16 cellular contexts compared by ENCODE assay signal in the genomic region with DNA sequence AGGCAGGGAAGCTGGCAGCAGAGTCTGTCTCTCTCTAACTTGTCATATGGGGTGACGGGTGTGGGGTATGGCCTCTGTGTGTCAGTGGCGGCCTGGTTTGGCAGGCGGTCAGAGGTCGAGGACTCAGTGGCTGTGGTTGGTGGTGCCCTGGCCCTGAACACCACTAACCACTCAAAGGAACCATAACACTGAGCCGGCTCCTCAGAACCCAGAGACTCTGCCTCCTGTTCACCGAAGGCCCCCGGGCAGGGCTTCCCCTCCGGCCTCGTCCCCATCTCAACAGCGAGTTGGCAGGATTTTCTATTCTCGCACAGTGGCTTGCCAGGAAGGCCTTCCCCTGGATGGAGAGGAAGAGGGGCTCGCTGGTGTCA. TPM values are rescaled to one million over a fixed set of nuclear protein-coding genes. Genes with fewer than 3 reads are reported as not detected.
DNase-seq lines count a peak whose midpoint lies in the region; ATAC-seq and TF ChIP-seq lines count a peak whose summit lies in the region.
"Had no signal": no experiment of that assay in that cellular context is flagged by ENCODE, and none has a peak within 500 bp of the region (broad histone marks: within the 10 kb centered on the region; RNA-seq: fewer than 3 reads in every experiment).

No MANE protein-coding gene starts in this region.

- DNase-seq in activated T-cell treated with anti-CD3 and anti-CD28 coated beads, Interleukin-2, amount 50 U/mL, for 4 hours = no peak
- no peak for DNase-seq in activated T-cell treated with anti-CD3 and anti-CD28 coated beads, Interleukin-2, amount 50 U/mL, for 1 hour
- DNase-seq in T-helper 17 cell (no peak), stomach (no peak), NCI-H1092 treated with DMSO at 0.1 percent for 48 hours (lab: John Stamatoyannopoulos, UW) (no peak), putamen (ENCODE audit: low spot score) (no peak)
- DNase-seq: caudate nucleus, kidney glomerular epithelial cell, NCI-H2081, occipital lobe, PC-3, T-helper 9 cell had no signal

- peak overlapping the region in 3 of 4 donors; percentile 28 to 76 (median 54) for H3K27ac ChIP-seq in gastroesophageal sphincter
- H3K27ac ChIP-seq in stomach = peak overlapping the region in 4 of 5 donors; percentile 61 to 79 (median 66)

- H3K4me1 Mint-ChIP-seq in activated T-cell treated with anti-CD3 and anti-CD28 coated beads, Interleukin-2, amount 50 U/mL, for 4 hours (ENCODE audit: low read depth) = peaks cover 50% of the 10 kb centered on the region
- H3K4me1 Mint-ChIP-seq in T-helper 17 cell = peaks cover 31% of the 10 kb centered on the region

- TF ChIP-seq POLR2A in gastroesophageal sphincter (IDR thresholded peaks at IDR 0.05) = no peak
- TF ChIP-seq POLR2A in stomach (IDR thresholded peaks at IDR 0.05) = no peak

- TF ChIP-seq CTCF in gastroesophageal sphincter (IDR thresholded peaks at IDR 0.05) (no peak), stomach (IDR thresholded peaks at IDR 0.05) (no peak)

- peak overlapping the region in 1 of 2 donors; percentile 32 for H3K4me3 ChIP-seq in gastroesophageal sphincter
- H3K4me3 ChIP-seq in stomach = peak overlapping the region; percentile 11 to 33 (median 28)

- H3K9me3 Mint-ChIP-seq in activated T-cell treated with anti-CD3 and anti-CD28 coated beads, Interleukin-2, amount 50 U/mL, for 4 hours = no peaks in the 10 kb centered on the region

- H3K27me3 Mint-ChIP-seq in activated T-cell treated with anti-CD3 and anti-CD28 coated beads, Interleukin-2, amount 50 U/mL, for 4 hours (ENCODE audit: low read depth) = no peaks in the 10 kb centered on the region
- H3K27me3 Mint-ChIP-seq in T-helper 17 cell = no peaks in the 10 kb centered on the region

- no peaks in the 10 kb centered on the region for H3K27me3 ChIP-seq in gastroesophageal sphincter
- no peaks in the 10 kb centered on the region for H3K27me3 ChIP-seq in stomach

- H3K36me3 ChIP-seq in gastroesophageal sphincter = no peaks in the 10 kb centered on the region
- no peaks in the 10 kb centered on the region for H3K36me3 ChIP-seq in stomach

- TF ChIP-seq EP300 in gastroesophageal sphincter (IDR thresholded peaks at IDR 0.05) = no peak
- no peak for TF ChIP-seq EP300 in stomach (IDR thresholded peaks at IDR 0.05)

- intact Hi-C loops in stomach (cut with DNase I; ENCODE audit: low total_unique reads) = no loop called here

- H3K4me3 Mint-ChIP-seq in activated T-cell treated with anti-CD3 and anti-CD28 coated beads, Interleukin-2, amount 50 U/mL, for 4 hours = peak overlapping the region; percentile 61
- peak overlapping the region; percentile 60 for H3K4me3 Mint-ChIP-seq in T-helper 17 cell

- no peak for ATAC-seq in activated T-cell treated with anti-CD3 and anti-CD28 coated beads, Interleukin-2, amount 50 U/mL, for 4 hours
- ATAC-seq in T-helper 17 cell (no peak), gastroesophageal sphincter (no peak), GM19035 (IDR thresholded peaks at IDR 0.05; ENCODE audit: unreplicated experiment) (no peak)
- ATAC-seq: PC-3 had no signal

- H3K36me3 Mint-ChIP-seq in activated T-cell treated with anti-CD3 and anti-CD28 coated beads, Interleukin-2, amount 50 U/mL, for 4 hours (ENCODE audit: insufficient read depth) = no peaks in the 10 kb centered on the region
- H3K36me3 Mint-ChIP-seq in T-helper 17 cell (ENCODE audit: low read depth) = no peaks in the 10 kb centered on the region

- H3K4me1 ChIP-seq in gastroesophageal sphincter (peaks cover 0 to 46% (median 7%) of the 10 kb centered on the region in 3 donors), stomach (peaks cover 21 to 58% (median 34%) of the 10 kb centered on the region in 4 donors)

- H3K9me3 ChIP-seq in T-helper 17 cell (ENCODE audit: control insufficient read depth, low read length, poor library complexity, severe bottlenecking) = no peaks in the 10 kb centered on the region
- H3K9me3 ChIP-seq in gastroesophageal sphincter = no peaks in the 10 kb centered on the region
- H3K9me3 ChIP-seq in stomach = no peaks in the 10 kb centered on the region

- peak overlapping the region; percentile 21 for H3K27ac Mint-ChIP-seq in T-helper 17 cell

- 80% methylated on average over 2 of the region's 12 CpGs; no CpG with 5 or more reads in 1 of the 2 donors for WGBS in gastroesophageal sphincter (ENCODE audit: low coverage in 1 of 2), 2 donors
- 70 to 81% (median 73%) methylated on average over 12 of the region's 12 CpGs; no CpG with 5 or more reads in 1 of the 5 donors for WGBS in stomach, 5 donors

RNA-seq across cellular contexts. Expression of gene P2RX1, which starts 0.6 kb away (rescaled TPM):
- total RNA-seq in activated T-cell treated with anti-CD3 and anti-CD28 coated beads, Interleukin-2, amount 50 U/mL, for 4 hours = under 1 TPM; 0.13 to 0.52 (median 0.21) TPM
- total RNA-seq in T-helper 17 cell = 10 to 100 TPM in 1 of 2 donors, 1 to 10 TPM in 1; 4.2 to 15.0 TPM
- total RNA-seq in gastroesophageal sphincter = 10 to 100 TPM in 1 of 4 donors, 1 to 10 TPM in 3; 1.6 to 11.6 (median 3.2) TPM
- total RNA-seq in stomach = 10 to 100 TPM in 1 of 5 donors, 1 to 10 TPM in 4; 2.4 to 13.4 (median 6.7) TPM
- 1 to 10 TPM in 1 of 3 donors, under 1 TPM in 2; 0.75 to 2.4 (median 0.92) TPM for polyA plus RNA-seq in stomach
- total RNA-seq: G401, HT1080, occipital lobe, PC-3 had no signal

RNA-seq across cellular contexts. Expression of gene CAMKK1, which starts 22.8 kb away (rescaled TPM):
- 1 to 10 TPM; 4.2 to 7.5 (median 7.4) TPM for total RNA-seq in activated T-cell treated with anti-CD3 and anti-CD28 coated beads, Interleukin-2, amount 50 U/mL, for 4 hours
- total RNA-seq in T-helper 17 cell (1 to 10 TPM; 5.8 to 5.9 TPM), gastroesophageal sphincter (1 to 10 TPM; 3.4 to 7.1 (median 3.8) TPM), stomach (10 to 100 TPM in 1 of 5 donors, 1 to 10 TPM in 3, under 1 TPM in 1; 0.58 to 15.1 (median 6.2) TPM)
- 1 to 10 TPM; 2.1 to 6.4 (median 3.1) TPM for polyA plus RNA-seq in stomach

RNA-seq across cellular contexts. Expression of gene ATP2A3, which starts 48.6 kb away (rescaled TPM):
- total RNA-seq in activated T-cell treated with anti-CD3 and anti-CD28 coated beads, Interleukin-2, amount 50 U/mL, for 4 hours = 10 to 100 TPM; 55.8 to 68.8 (median 63.6) TPM
- total RNA-seq in T-helper 17 cell (100 to 1,000 TPM; 279 to 298 TPM), gastroesophageal sphincter (10 to 100 TPM in 3 of 4 donors, 1 to 10 TPM in 1; 5.9 to 35.9 (median 18.1) TPM), stomach (1,000 to 10,000 TPM in 1 of 5 donors, 100 to 1,000 TPM in 2, 10 to 100 TPM in 2; 49.4 to 1,069 (median 212) TPM)
- 10 to 100 TPM; 10.4 to 16.1 (median 15.4) TPM for polyA plus RNA-seq in stomach
- total RNA-seq: HT1080 had no signal
